In genomic region chr4:99564921-99565320, GRCh38 we compare ENCODE assay signal across 14 cellular contexts. TPM values are rescaled to one million over a fixed set of nuclear protein-coding genes. Genes with fewer than 3 reads are reported as not detected.
A peak's percentile ranks its signal among the peaks of the same experiment; 100 is the strongest.
DNase-seq lines count a peak whose midpoint lies in the region; ATAC-seq and TF ChIP-seq lines count a peak whose summit lies in the region.
"Had no signal": no experiment of that assay in that cellular context is flagged by ENCODE, and none has a peak within 500 bp of the region (broad histone marks: within the 10 kb centered on the region; RNA-seq: fewer than 3 reads in every experiment).

No MANE protein-coding gene starts in this region.

- H2BK120ac ChIP-seq in IMR-90 (ENCODE audit: low read depth, low read length), result no peak overlapping the region

- H2AFZ ChIP-seq in IMR-90 (replicated peaks; ENCODE audit: low read length, poor library complexity), result no peak overlapping the region
- H2AFZ ChIP-seq in SU-DHL-6 (ENCODE audit: low read depth, low read length, severe bottlenecking), result peak overlapping the region; percentile 59

- H3K36me3 ChIP-seq in CD8-positive, alpha-beta memory T cell (ENCODE audit: insufficient read depth, low read length), result no peaks in the 10 kb centered on the region
- H3K36me3 ChIP-seq in IMR-90 (ENCODE audit: control insufficient read depth, insufficient read depth, low read length) (no peaks in the 10 kb centered on the region), SU-DHL-6 (ENCODE audit: low read length) (no peaks in the 10 kb centered on the region), Peyer's patch (no peaks in the 10 kb centered on the region)
- no peaks in the 10 kb centered on the region for H3K36me3 ChIP-seq in naive thymus-derived CD4-positive, alpha-beta T cell (ENCODE audit: control insufficient read depth in 2 of 3, insufficient read depth in 3 of 3, low read length in 3 of 3)
- H3K36me3 ChIP-seq: upper lobe of right lung had no signal

- CTCF ChIA-PET in CD8-positive, alpha-beta memory T cell (lab: Charles Lee), result interaction anchor here (3.4 kb wide), 1 partner anchor 244 kb away, joined by 22 read pairs; no protein-coding TSS in a partner anchor
- CTCF ChIA-PET in IMR-90 (lab: Yijun Ruan, JAX) (interaction anchor here (1.5 kb wide), 1 partner anchor 243 kb away, joined by 7 read pairs; no protein-coding TSS in a partner anchor), T-cell (lab: Charles Lee) (interaction anchor here in 1 of 2 donors (3.0 kb wide), 1 partner anchor 243 kb away, joined by 27 read pairs; no protein-coding TSS in a partner anchor)
- CTCF ChIA-PET in naive thymus-derived CD4-positive, alpha-beta T cell (lab: Charles Lee), result interaction anchor here (0.6 to 3.5 kb wide), 2 partner anchors 8 to 383 kb away, joined by 4 to 8 read pairs; no protein-coding TSS in a partner anchor

- H4K20me1 ChIP-seq in IMR-90 (ENCODE audit: insufficient read depth, low read length) (no peaks in the 10 kb centered on the region), SU-DHL-6 (ENCODE audit: low read depth, low read length) (no peaks in the 10 kb centered on the region)

- H3K56ac ChIP-seq in IMR-90 (ENCODE audit: extremely low read depth, insufficient read depth, low read length), result no peak overlapping the region

- H4K8ac ChIP-seq in IMR-90 (ENCODE audit: low read depth in 2 of 2, low read length in 2 of 2), result peak overlapping the region; percentile 52 to 63; a peak in 2 of 4 replicates

- BruUV-seq in IMR-90 (replicated peaks; lab: Mats Ljungman, UMichigan), result no TSS peak

- no peaks in the 10 kb centered on the region for H3K9me3 Mint-ChIP-seq in CD8-positive, alpha-beta memory T cell
- peaks cover 0 to 9% (median 0%) of the 10 kb centered on the region in 11 donors for H3K9me3 Mint-ChIP-seq in naive thymus-derived CD4-positive, alpha-beta T cell
- no peaks in the 10 kb centered on the region for H3K9me3 Mint-ChIP-seq in T-cell
- H3K9me3 Mint-ChIP-seq in stimulated activated effector memory CD8-positive, alpha-beta T cell treated with anti-CD3 and anti-CD28 coated beads, Interleukin-12 subunit alpha, Interleukin-12 subunit beta, amount 100 ng/mL, for 72 hours, result no peaks in the 10 kb centered on the region
- H3K9me3 Mint-ChIP-seq: activated T-cell treated with anti-CD3 and anti-CD28 coated beads, Interleukin-2, amount 50 U/mL, for 4 hours; central memory CD8-positive, alpha-beta T cell had no signal

- dilution Hi-C loops in IMR-90 (cut with HindIII; ENCODE audit: low sequenced_read_pairs, unreplicated experiment), result no loop called here

- no peaks in the 10 kb centered on the region for H3K9me2 ChIP-seq in SU-DHL-6 (replicated peaks; ENCODE audit: insufficient read depth, low read length)

- intact Hi-C loops in IMR-90 (cut with micrococcal nuclease) (loop anchor here (5.0 kb wide), 1 partner anchor 147 kb away; no protein-coding TSS in a partner anchor), posterior cingulate gyrus (cut with DNase I) (loop anchor here (1.0 kb wide), 1 partner anchor 385 kb away; the partner anchor contains the start of gene H2AZ1)
- intact Hi-C loops in naive thymus-derived CD4-positive, alpha-beta T cell (cut with micrococcal nuclease), result loop anchor here (1.0 to 10.0 kb wide), 9 partner anchors 103 to 1456 kb away; partner anchors contain the start of genes RAP1GDS1 (in 2 of the 2), ADH5 (in 1 of the 2) and STPG2 (in 1 of the 2)

- peaks cover 3 to 10% (median 3%) of the 10 kb centered on the region in 3 donors for H3K36me3 Mint-ChIP-seq in CD8-positive, alpha-beta memory T cell
- peaks cover 0 to 2% (median 0%) of the 10 kb centered on the region in 5 donors for H3K36me3 Mint-ChIP-seq in naive thymus-derived CD4-positive, alpha-beta T cell
- H3K36me3 Mint-ChIP-seq in T-cell, result no peaks in the 10 kb centered on the region
- peaks cover 15% of the 10 kb centered on the region for H3K36me3 Mint-ChIP-seq in stimulated activated effector memory CD8-positive, alpha-beta T cell treated with anti-CD3 and anti-CD28 coated beads, Interleukin-12 subunit alpha, Interleukin-12 subunit beta, amount 100 ng/mL, for 72 hours

- no peak overlapping the region for H3K18ac ChIP-seq in IMR-90 (ENCODE audit: low read depth, low read length)

- no peaks in the 10 kb centered on the region for H3K9me1 ChIP-seq in IMR-90 (ENCODE audit: insufficient read depth, low read length)

- peak overlapping the region in 3 of 8 donors; percentile 21 to 32 (median 26) for H3K27ac Mint-ChIP-seq in CD8-positive, alpha-beta memory T cell
- H3K27ac Mint-ChIP-seq in naive thymus-derived CD4-positive, alpha-beta T cell, result peak overlapping the region in 5 of 9 donors; percentile 38 to 100 (median 70)
- peak overlapping the region in 1 of 2 donors; percentile 29 for H3K27ac Mint-ChIP-seq in T-cell
- no peak overlapping the region for H3K27ac Mint-ChIP-seq in stimulated activated effector memory CD8-positive, alpha-beta T cell treated with anti-CD3 and anti-CD28 coated beads, Interleukin-12 subunit alpha, Interleukin-12 subunit beta, amount 100 ng/mL, for 72 hours

- H3K14ac ChIP-seq in IMR-90 (replicated peaks; ENCODE audit: low read depth, low read length), result no peak overlapping the region

- H3K9ac ChIP-seq in IMR-90 (ENCODE audit: low read depth, low read length) (no peak overlapping the region), SU-DHL-6 (ENCODE audit: low read length) (no peak overlapping the region)

- H2BK15ac ChIP-seq in IMR-90 (ENCODE audit: low read depth, low read length), result no peak overlapping the region

- peaks cover 13 to 40% of the 10 kb centered on the region in 2 donors for H3K27me3 Mint-ChIP-seq in CD8-positive, alpha-beta memory T cell
- H3K27me3 Mint-ChIP-seq in naive thymus-derived CD4-positive, alpha-beta T cell, result peaks cover 21 to 42% (median 31%) of the 10 kb centered on the region in 5 donors
- H3K27me3 Mint-ChIP-seq in T-cell, result peaks cover 30 to 33% of the 10 kb centered on the region in 2 donors

- no peak overlapping the region for H3K4me2 ChIP-seq in IMR-90 (ENCODE audit: low read depth, low read length)
- peak overlapping the region; percentile 91 for H3K4me2 ChIP-seq in SU-DHL-6 (ENCODE audit: low read depth, low read length, poor library complexity, severe bottlenecking)

- no peak overlapping the region for H2AK9ac ChIP-seq in IMR-90 (replicated peaks; ENCODE audit: low read depth, low read length, poor library complexity)

- no peak overlapping the region for H3K4ac ChIP-seq in IMR-90 (ENCODE audit: low read depth, low read length)

- TF ChIP-seq RAD21 in IMR-90 (IDR thresholded peaks at IDR 0.05; ENCODE audit: low read length), result no peak

- POLR2A ChIA-PET in CD8-positive, alpha-beta memory T cell (lab: Charles Lee), result interaction anchor here (0.6 to 0.7 kb wide), 2 partner anchors 329 to 476 kb away, joined by 3 to 4 read pairs; partner anchors contain the start of gene LAMTOR3
- POLR2A ChIA-PET in IMR-90 (lab: Charles Lee; ENCODE audit: unreplicated experiment), result no interaction called here
- POLR2A ChIA-PET in naive thymus-derived CD4-positive, alpha-beta T cell (lab: Charles Lee), result interaction anchor here (1.0 to 3.6 kb wide), 4 partner anchors 8 to 382 kb away, joined by 4 to 35 read pairs (median 9); partner anchors contain the start of genes DNAJB14 and LAMTOR3
- POLR2A ChIA-PET in T-cell (lab: Charles Lee), result no interaction called here

- H3K4me1 Mint-ChIP-seq in CD8-positive, alpha-beta memory T cell, result peaks cover 22 to 26% (median 24%) of the 10 kb centered on the region in 3 donors
- peaks cover 0 to 33% (median 28%) of the 10 kb centered on the region in 7 donors for H3K4me1 Mint-ChIP-seq in naive thymus-derived CD4-positive, alpha-beta T cell
- peaks cover 17 to 26% (median 20%) of the 10 kb centered on the region in 3 donors for H3K4me1 Mint-ChIP-seq in T-cell
- H3K4me1 Mint-ChIP-seq in stimulated activated effector memory CD8-positive, alpha-beta T cell treated with anti-CD3 and anti-CD28 coated beads, Interleukin-12 subunit alpha, Interleukin-12 subunit beta, amount 100 ng/mL, for 72 hours, result no peaks in the 10 kb centered on the region

- no peaks in the 10 kb centered on the region for H3K79me1 ChIP-seq in IMR-90 (ENCODE audit: low read depth in 1 of 2, low read length in 2 of 2)

- H3F3A ChIP-seq in SU-DHL-6 (ENCODE audit: insufficient read depth), result no peaks in the 10 kb centered on the region; the same call in 1 of the 2 replicates

- H4K91ac ChIP-seq in IMR-90 (ENCODE audit: insufficient read depth, low read depth, low read length), result no peak overlapping the region

- H2BK5ac ChIP-seq in IMR-90 (ENCODE audit: low read depth, low read length, poor library complexity, severe bottlenecking), result no peak overlapping the region

- H3K23ac ChIP-seq in IMR-90 (ENCODE audit: low read depth, low read length), result no peak overlapping the region

- TF ChIP-seq POLR2A in IMR-90 (IDR thresholded peaks at IDR 0.05; ENCODE audit: low read depth, low read length) (no peak), Peyer's patch (IDR thresholded peaks at IDR 0.05) (no peak)

- peak overlapping the region; percentile 85; the same call in 1 of the 2 replicates for H4K5ac ChIP-seq in IMR-90 (ENCODE audit: low read depth, low read length)

- H3K79me2 ChIP-seq in SU-DHL-6 (ENCODE audit: insufficient read depth, low read length), result no peaks in the 10 kb centered on the region

- no peak overlapping the region for H3K4me3 ChIP-seq in CD8-positive, alpha-beta memory T cell (ENCODE audit: low read length)
- no peak overlapping the region for H3K4me3 ChIP-seq in IMR-90 (ENCODE audit: insufficient read depth, low read depth, low read length)
- H3K4me3 ChIP-seq in SU-DHL-6 (ENCODE audit: insufficient read depth, low read length, poor library complexity, severe bottlenecking), result no peak overlapping the region
- no peak overlapping the region for H3K4me3 ChIP-seq in naive thymus-derived CD4-positive, alpha-beta T cell (ENCODE audit: low read length)
- H3K4me3 ChIP-seq in Peyer's patch, result no peak overlapping the region

- H3K27me3 ChIP-seq in CD8-positive, alpha-beta memory T cell (ENCODE audit: insufficient read depth, low read length, poor library complexity, severe bottlenecking), result peaks cover 4% of the 10 kb centered on the region
- no peaks in the 10 kb centered on the region for H3K27me3 ChIP-seq in IMR-90 (ENCODE audit: control insufficient read depth, insufficient read depth, low read length)
- H3K27me3 ChIP-seq in SU-DHL-6 (ENCODE audit: low read length), result no peaks in the 10 kb centered on the region
- no peaks in the 10 kb centered on the region for H3K27me3 ChIP-seq in naive thymus-derived CD4-positive, alpha-beta T cell (ENCODE audit: control insufficient read depth in 2 of 2, insufficient read depth in 2 of 2, low read length in 2 of 2)
- no peaks in the 10 kb centered on the region for H3K27me3 ChIP-seq in Peyer's patch
- H3K27me3 ChIP-seq: upper lobe of right lung had no signal

- ATAC-seq in IMR-90 (ENCODE audit: low read depth) (no peak), T-cell (replicated peaks in 1 of 4) (no peak)
- no peak for ATAC-seq in naive thymus-derived CD4-positive, alpha-beta T cell
- no peak for ATAC-seq in stimulated activated effector memory CD8-positive, alpha-beta T cell treated with anti-CD3 and anti-CD28 coated beads, Interleukin-12 subunit alpha, Interleukin-12 subunit beta, amount 100 ng/mL, for 72 hours
- ATAC-seq: activated T-cell treated with anti-CD3 and anti-CD28 coated beads, Interleukin-2, amount 50 U/mL, for 4 hours; upper lobe of right lung had no signal

- no peak overlapping the region for H3K27ac ChIP-seq in CD8-positive, alpha-beta memory T cell (ENCODE audit: low read depth, low read length)
- H3K27ac ChIP-seq in IMR-90 (ENCODE audit: insufficient read depth, low read length) (no peak overlapping the region), SU-DHL-6 (ENCODE audit: low read depth, low read length) (no peak overlapping the region), Peyer's patch (no peak overlapping the region)
- H3K27ac ChIP-seq in naive thymus-derived CD4-positive, alpha-beta T cell (ENCODE audit: low read depth, low read length), result no peak overlapping the region

- in situ Hi-C loops in IMR-90 (cut with MboI; ENCODE audit: low sequenced_read_pairs), result loop anchor here (10.0 to 25.0 kb wide), 4 partner anchors 240 to 497 kb away; partner anchors contain the start of gene DNAJB14

- H3K4me1 ChIP-seq in CD8-positive, alpha-beta memory T cell (ENCODE audit: insufficient read depth, low read length), result peaks cover 9% of the 10 kb centered on the region
- H3K4me1 ChIP-seq in IMR-90 (ENCODE audit: control insufficient read depth, insufficient read depth, low read length), result no peaks in the 10 kb centered on the region
- no peaks in the 10 kb centered on the region for H3K4me1 ChIP-seq in naive thymus-derived CD4-positive, alpha-beta T cell (ENCODE audit: control insufficient read depth in 2 of 2, insufficient read depth in 2 of 2, low read length in 2 of 2)
- peaks cover 0 to 3% (median 0%) of the 10 kb centered on the region in 4 donors for H3K4me1 ChIP-seq in Peyer's patch

- H2AK5ac ChIP-seq in IMR-90 (ENCODE audit: low read depth, low read length), result no peak overlapping the region

- TF ChIP-seq CTCF in IMR-90 (conservative IDR thresholded peaks at IDR 0.05; ENCODE audit: low read depth, low read length), result no peak
- no peak for TF ChIP-seq CTCF in SU-DHL-6 (IDR thresholded peaks at IDR 0.05; ENCODE audit: insufficient read depth, low read length, poor library complexity, severe bottlenecking)
- TF ChIP-seq CTCF in Peyer's patch (IDR thresholded peaks at IDR 0.05), result no peak

- H3K9me3 ChIP-seq in CD8-positive, alpha-beta memory T cell (ENCODE audit: low read length), result no peaks in the 10 kb centered on the region
- H3K9me3 ChIP-seq in IMR-90 (ENCODE audit: control insufficient read depth, insufficient read depth, low read length) (no peaks in the 10 kb centered on the region), SU-DHL-6 (ENCODE audit: insufficient read depth, low read length) (no peaks in the 10 kb centered on the region), Peyer's patch (no peaks in the 10 kb centered on the region)
- no peaks in the 10 kb centered on the region for H3K9me3 ChIP-seq in naive thymus-derived CD4-positive, alpha-beta T cell (ENCODE audit: control insufficient read depth in 2 of 3, low read length in 3 of 3)
- H3K9me3 ChIP-seq: upper lobe of right lung had no signal

- H3K4me3 Mint-ChIP-seq in CD8-positive, alpha-beta memory T cell, result peak overlapping the region in 5 of 7 donors; percentile 6 to 42 (median 39)
- peak overlapping the region in 5 of 10 donors; percentile 36 to 99 (median 48) for H3K4me3 Mint-ChIP-seq in naive thymus-derived CD4-positive, alpha-beta T cell
- H3K4me3 Mint-ChIP-seq in T-cell, result peak overlapping the region in 1 of 3 donors; percentile 44
- H3K4me3 Mint-ChIP-seq in stimulated activated effector memory CD8-positive, alpha-beta T cell treated with anti-CD3 and anti-CD28 coated beads, Interleukin-12 subunit alpha, Interleukin-12 subunit beta, amount 100 ng/mL, for 72 hours, result no peak overlapping the region

- DNase-seq in CD8-positive, alpha-beta memory T cell, result no peak
- DNase-seq in IMR-90 (no peak), posterior cingulate gyrus (no peak), Peyer's patch (no peak), T-cell (no peak)
- no peak for DNase-seq in naive thymus-derived CD4-positive, alpha-beta T cell
- no peak for DNase-seq in stimulated activated effector memory CD8-positive, alpha-beta T cell treated with anti-CD3 and anti-CD28 coated beads, Interleukin-12 subunit alpha, Interleukin-12 subunit beta, amount 100 ng/mL, for 72 hours (ENCODE audit: low spot score in 2 of 2)
- DNase-seq: activated T-cell treated with anti-CD3 and anti-CD28 coated beads, Interleukin-2, amount 50 U/mL, for 4 hours; kidney glomerular epithelial cell; upper lobe of right lung had no signal

- H2BK20ac ChIP-seq in IMR-90 (ENCODE audit: low read depth, low read length), result no peak overlapping the region

RNA-seq across cellular contexts. Expression of gene TRMT10A, which starts 1.1 kb away (rescaled TPM):
- 10 to 100 TPM in 1 of 2 experiments, 1 to 10 TPM in 1; 8.1 to 10.1 TPM for total RNA-seq in CD8-positive, alpha-beta memory T cell
- polyA plus RNA-seq in CD8-positive, alpha-beta memory T cell, result 1.8 TPM
- total RNA-seq in IMR-90 (2012; rRNA removed) (4.3 and 8.9 TPM in 2 replicates), Peyer's patch (1 to 10 TPM; 3.8 to 8.4 (median 5.7) TPM), T-cell (1 to 10 TPM; 3.4 to 5.3 (median 4.0) TPM)
- 2.0 and 3.8 TPM in 2 replicates for polyA plus RNA-seq in IMR-90 (2012; rRNA removed)
- polyA plus RNA-seq in IMR-90 (2012; cell fraction: cytosol; rRNA removed), result 0.43 and 0.92 TPM in 2 replicates
- 0.23 and 2.2 TPM in 2 replicates for polyA plus RNA-seq in IMR-90 (2012; cell fraction: nucleus; rRNA removed; ENCODE audit: low replicate concordance)
- total RNA-seq in naive thymus-derived CD4-positive, alpha-beta T cell, result 1 to 10 TPM; 3.9 to 9.1 (median 7.7) TPM
- 1 to 10 TPM; 4.0 to 5.6 TPM for polyA plus RNA-seq in naive thymus-derived CD4-positive, alpha-beta T cell

RNA-seq across cellular contexts. Expression of gene MTTP, which starts 9.7 kb away (rescaled TPM):
- total RNA-seq in CD8-positive, alpha-beta memory T cell, result not detected
- not detected for polyA plus RNA-seq in CD8-positive, alpha-beta memory T cell
- total RNA-seq in IMR-90 (2012; rRNA removed) (under 0.01 TPM in 2 replicates), Peyer's patch (100 to 1,000 TPM in 3 of 4 donors, 1 to 10 TPM in 1; 8.3 to 475 (median 299) TPM), T-cell (under 1 TPM in 4 of 5 donors, not detected in 1; 0.19 to 0.75 (median 0.37) TPM)
- polyA plus RNA-seq in IMR-90 (2012; rRNA removed), result 0.03 TPM in 1 of 2 replicates, not detected in the other
- not detected in 2 replicates for polyA plus RNA-seq in IMR-90 (2012; cell fraction: cytosol; rRNA removed)
- not detected in 2 replicates for polyA plus RNA-seq in IMR-90 (2012; cell fraction: nucleus; rRNA removed; ENCODE audit: low replicate concordance)
- under 1 TPM in 2 of 5 experiments, not detected in 3; 0.51 to 0.76 TPM for total RNA-seq in naive thymus-derived CD4-positive, alpha-beta T cell
- not detected for polyA plus RNA-seq in naive thymus-derived CD4-positive, alpha-beta T cell
- total RNA-seq: activated T-cell treated with anti-CD3 and anti-CD28 coated beads, Interleukin-2, amount 50 U/mL, for 4 hours; renal cortical epithelial cell had no signal

RNA-seq across cellular contexts. Expression of gene C4orf17, which starts 54.1 kb away (rescaled TPM):
- not detected for total RNA-seq in CD8-positive, alpha-beta memory T cell
- polyA plus RNA-seq in CD8-positive, alpha-beta memory T cell, result not detected
- not detected in 2 replicates for total RNA-seq in IMR-90 (2012; rRNA removed)
- polyA plus RNA-seq in IMR-90 (2012; rRNA removed), result not detected in 2 replicates
- not detected in 2 replicates for polyA plus RNA-seq in IMR-90 (2012; cell fraction: cytosol; rRNA removed)
- polyA plus RNA-seq in IMR-90 (2012; cell fraction: nucleus; rRNA removed; ENCODE audit: low replicate concordance), result not detected in 2 replicates
- not detected for total RNA-seq in naive thymus-derived CD4-positive, alpha-beta T cell
- under 1 TPM in 1 of 2 donors, not detected in 1; 0.07 TPM for polyA plus RNA-seq in naive thymus-derived CD4-positive, alpha-beta T cell
- total RNA-seq in Peyer's patch, result not detected
- total RNA-seq in T-cell, result not detected
- total RNA-seq: activated T-cell treated with anti-CD3 and anti-CD28 coated beads, Interleukin-2, amount 50 U/mL, for 4 hours; M059J; renal cortical epithelial cell; upper lobe of right lung had no signal

Comparison
In these comparisons a context has a peak if more than half of its experiments do, and no peak if none do; other contexts are left out.
1. POLR2A ChIA-PET loops: an anchor here in CD8-positive, alpha-beta memory T cell (0.6 to 0.7 kb wide) and naive thymus-derived CD4-positive, alpha-beta T cell (1.0 to 3.6 kb wide); none called in IMR-90 and T-cell.